Comparison of ENCODE assay signal across 15 cellular contexts in genomic region chr3:179599531-179599930, GRCh38. TPM values are rescaled to one million over a fixed set of nuclear protein-coding genes. Genes with fewer than 3 reads are reported as not detected.
DNase-seq lines count a peak whose midpoint lies in the region; ATAC-seq, FAIRE-seq and TF ChIP-seq lines count a peak whose summit lies in the region.
"Had no signal": no experiment of that assay in that cellular context is flagged by ENCODE, and none has a peak within 500 bp of the region (broad histone marks: within the 10 kb centered on the region; RNA-seq: fewer than 3 reads in every experiment).

No MANE protein-coding gene starts in this region.

- H3K27ac Mint-ChIP-seq in glutamatergic neuron (ENCODE audit: unreplicated experiment) (peak overlapping the region; percentile 36), Calu3 (ENCODE audit: unreplicated experiment) (no peak overlapping the region)
- H3K27ac Mint-ChIP-seq: B cell; CD4-positive, alpha-beta T cell had no signal

- H3K36me3 Mint-ChIP-seq in glutamatergic neuron (ENCODE audit: unreplicated experiment), result no peaks in the 10 kb centered on the region
- H3K36me3 Mint-ChIP-seq in Calu3 (ENCODE audit: insufficient read depth, unreplicated experiment), result peaks cover 59% of the 10 kb centered on the region

- no peaks in the 10 kb centered on the region for H3K9me2 ChIP-seq in PC-3 (replicated peaks; ENCODE audit: low read length)

- H3K4me3 Mint-ChIP-seq in glutamatergic neuron (ENCODE audit: unreplicated experiment), result no peak overlapping the region
- H3K4me3 Mint-ChIP-seq in Calu3 (ENCODE audit: low read depth, unreplicated experiment), result no peak overlapping the region
- H3K4me3 Mint-ChIP-seq: B cell; CD4-positive, alpha-beta T cell had no signal

- peak; percentile 36 for DNase-seq in EL
- DNase-seq in H54 (ENCODE audit: insufficient read length, low spot score), result no peak
- DNase-seq in PC-3, result peak; percentile 34
- no peak for DNase-seq in glutamatergic neuron
- no peak for DNase-seq in GF-D8 (lab: John Stamatoyannopoulos, UW)
- DNase-seq in Calu3, result no peak
- DNase-seq: C1 segment of cervical spinal cord; CD4-positive, alpha-beta T cell; DMS79; HCEC 1CT had no signal

- ATAC-seq in PC-3, result no peak; the same call in 1 of the 2 replicates
- ATAC-seq in HG02642 (IDR thresholded peaks at IDR 0.05; ENCODE audit: poor library complexity, unreplicated experiment), result no peak

- no peaks in the 10 kb centered on the region for H3K27me3 ChIP-seq in PC-3 (ENCODE audit: low read length)

- H3F3A ChIP-seq in PC-3 (ENCODE audit: low read length, unreplicated experiment), result no peaks in the 10 kb centered on the region

- no peak overlapping the region for H2AFZ ChIP-seq in PC-3 (ENCODE audit: low read length)

- H3K4me1 Mint-ChIP-seq in glutamatergic neuron (ENCODE audit: low read depth, unreplicated experiment), result no peaks in the 10 kb centered on the region
- no peaks in the 10 kb centered on the region for H3K4me1 Mint-ChIP-seq in Calu3 (ENCODE audit: low read depth, unreplicated experiment)

- H3K9ac ChIP-seq in PC-3 (ENCODE audit: low read length), result no peak overlapping the region
- H3K9ac ChIP-seq: KMS-11 had no signal

- FAIRE-seq in H54 (lab: Jason Lieb, UNC), result peak; percentile 15
- FAIRE-seq: A204.1, H1 had no signal

- intact Hi-C loops in PC-3 (cut with micrococcal nuclease) (no loop called here), Calu3 (cut with micrococcal nuclease; ENCODE audit: unreplicated experiment) (no loop called here)

- H3K27me3 Mint-ChIP-seq in glutamatergic neuron (ENCODE audit: unreplicated experiment), result no peaks in the 10 kb centered on the region
- H3K27me3 Mint-ChIP-seq in Calu3 (ENCODE audit: unreplicated experiment), result no peaks in the 10 kb centered on the region
- H3K27me3 Mint-ChIP-seq: B cell; CD4-positive, alpha-beta T cell had no signal

- peaks cover 40% of the 10 kb centered on the region for H3K79me2 ChIP-seq in PC-3 (ENCODE audit: low read length)

- CTCF ChIA-PET in PC-3 (lab: Charles Lee) (no interaction called here), Calu3 (lab: Charles Lee) (interaction anchor here (0.7 kb wide), 1 partner anchor 1517 kb away, joined by 3 read pairs; no protein-coding TSS in a partner anchor)

- TF ChIP-seq POLR2A in H54 (IDR thresholded peaks at IDR 0.05; ENCODE audit: low read depth, low read length), result no peak

- no peaks in the 10 kb centered on the region for H3K9me3 ChIP-seq in PC-3 (ENCODE audit: low read length)

- peaks cover 9% of the 10 kb centered on the region for H3K4me1 ChIP-seq in PC-3 (ENCODE audit: insufficient read depth, low read length)

- no peaks in the 10 kb centered on the region for H4K20me1 ChIP-seq in PC-3 (ENCODE audit: low read length)

- BruUV-seq in PC-3 (replicated peaks; lab: Mats Ljungman, UMichigan) (no TSS peak), Calu3 (replicated peaks; lab: Mats Ljungman, UMichigan) (no TSS peak)

- H3K27ac ChIP-seq in PC-3 (ENCODE audit: low read length), result no peak overlapping the region
- H3K27ac ChIP-seq: KMS-11 had no signal

- TF ChIP-seq CTCF in PC-3 (conservative IDR thresholded peaks at IDR 0.05; ENCODE audit: low read depth, low read length), result no peak
- TF ChIP-seq CTCF in glutamatergic neuron (IDR thresholded peaks at IDR 0.05; ENCODE audit: partially characterized antibody, unreplicated experiment), result no peak
- no peak for TF ChIP-seq CTCF in Calu3 (IDR thresholded peaks at IDR 0.05; ENCODE audit: unreplicated experiment)

- POLR2A ChIA-PET in PC-3 (lab: Charles Lee; ENCODE audit: unreplicated experiment), result no interaction called here

- no peak overlapping the region for H3K4me2 ChIP-seq in PC-3 (ENCODE audit: low read length)
- H3K4me2 ChIP-seq: KMS-11 had no signal

- H3K9me3 Mint-ChIP-seq in glutamatergic neuron (ENCODE audit: unreplicated experiment), result peaks cover 2% of the 10 kb centered on the region
- no peaks in the 10 kb centered on the region for H3K9me3 Mint-ChIP-seq in Calu3 (ENCODE audit: low read depth, unreplicated experiment)
- H3K9me3 Mint-ChIP-seq: CD4-positive, alpha-beta T cell had no signal

- no peak overlapping the region for H3K4me3 ChIP-seq in PC-3 (ENCODE audit: low read length)

- peaks cover 53% of the 10 kb centered on the region for H3K36me3 ChIP-seq in PC-3 (ENCODE audit: low read depth, low read length)

RNA-seq across cellular contexts. Expression of gene MRPL47, which starts 4.9 kb away (rescaled TPM):
- total RNA-seq in PC-3 (2014; rRNA removed), result 68.0 and 77.0 TPM in 2 replicates
- 45.0 TPM for total RNA-seq in glutamatergic neuron (ENCODE audit: unreplicated experiment)
- 76.2 and 88.0 TPM in 2 replicates for total RNA-seq in Calu3 (2022)

RNA-seq across cellular contexts. Expression of gene NDUFB5, which starts 5.1 kb away (rescaled TPM):
- 125 and 126 TPM in 2 replicates for total RNA-seq in PC-3 (2014; rRNA removed)
- 77.7 TPM for total RNA-seq in glutamatergic neuron (ENCODE audit: unreplicated experiment)
- 135 and 146 TPM in 2 replicates for total RNA-seq in Calu3 (2022)

RNA-seq across cellular contexts. Expression of gene ACTL6A, which starts 36.8 kb away (rescaled TPM):
- total RNA-seq in PC-3 (2014; rRNA removed), result 102 and 105 TPM in 2 replicates
- total RNA-seq in glutamatergic neuron (ENCODE audit: unreplicated experiment), result 58.8 TPM
- 148 and 158 TPM in 2 replicates for total RNA-seq in Calu3 (2022)

RNA-seq across cellular contexts. Expression of gene USP13, which starts 53.3 kb away (rescaled TPM):
- total RNA-seq in PC-3 (2014; rRNA removed) (14.8 and 18.0 TPM in 2 replicates), glutamatergic neuron (ENCODE audit: unreplicated experiment) (28.5 TPM), Calu3 (2022) (25.5 and 29.8 TPM in 2 replicates)

Comparison
In these comparisons a context has a peak if more than half of its experiments do, and no peak if none do; other contexts are left out.
1. DNase-seq: peak in EL (single experiment) and PC-3 (single experiment); none in H54 (single experiment), glutamatergic neuron (single experiment), GF-D8 (single experiment) and Calu3 (single experiment).